In the genomic region with DNA sequence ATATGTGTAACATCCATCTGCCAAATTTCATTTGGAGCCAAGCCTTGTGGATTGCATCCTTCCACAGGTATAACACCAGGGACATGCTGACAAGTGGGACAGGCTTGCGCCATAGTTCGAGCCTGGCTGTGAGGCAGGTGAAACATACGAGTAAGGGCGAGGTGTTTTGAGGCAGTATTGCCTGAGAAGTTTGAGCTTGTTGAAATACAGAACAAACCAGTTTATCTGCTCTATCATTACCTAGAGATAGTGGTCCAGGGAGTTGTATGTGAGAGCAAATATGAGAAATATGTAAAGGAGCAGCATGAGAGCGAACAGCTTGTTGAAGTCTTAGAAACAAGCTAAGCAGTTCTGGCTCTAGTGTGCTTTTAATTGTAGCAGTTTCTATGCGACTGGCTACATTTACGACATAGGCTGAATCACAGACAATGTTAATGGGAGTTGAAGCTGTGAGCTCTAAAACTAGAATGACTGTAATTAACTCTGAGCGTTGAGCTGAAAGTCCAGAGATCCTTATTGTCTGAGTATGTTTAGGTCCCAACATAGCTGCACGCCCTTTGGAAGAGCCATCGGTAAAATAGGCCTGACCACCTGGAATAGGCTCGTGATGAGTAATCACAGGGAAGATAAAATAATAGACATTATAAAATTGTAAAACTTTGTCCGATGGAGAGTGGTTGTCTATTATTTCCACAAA, we compare ENCODE assay signal across 20 cellular contexts. TPM values are rescaled to one million over a fixed set of nuclear protein-coding genes. Genes with fewer than 3 reads are reported as not detected.
DNase-seq lines count a peak whose midpoint lies in the region; ATAC-seq and TF ChIP-seq lines count a peak whose summit lies in the region.
"Had no signal": no experiment of that assay in that cellular context is flagged by ENCODE, and none has a peak within 500 bp of the region (broad histone marks: within the 10 kb centered on the region; RNA-seq: fewer than 3 reads in every experiment).

No MANE protein-coding gene starts in this region.

- CTCF ChIA-PET in CD8-positive, alpha-beta T cell (lab: Charles Lee) = interaction anchor here (1.1 to 1.7 kb wide), 2 partner anchors 23 to 44 kb away, joined by 4 to 8 read pairs; no protein-coding TSS in a partner anchor

- peak overlapping the region; percentile 53 for H3K4me2 ChIP-seq in hepatocyte
- H3K4me2 ChIP-seq: KMS-11 had no signal

- H3K79me2 ChIP-seq in hepatocyte = no peaks in the 10 kb centered on the region

- no peaks in the 10 kb centered on the region for H3K4me1 ChIP-seq in hepatocyte (ENCODE audit: insufficient read depth)
- peaks cover 7 to 8% of the 10 kb centered on the region in 2 donors for H3K4me1 ChIP-seq in mucosa of rectum (ENCODE audit: control insufficient read depth in 2 of 2, insufficient read depth in 2 of 2, low read length in 2 of 2)
- no peaks in the 10 kb centered on the region for H3K4me1 ChIP-seq in gastroesophageal sphincter
- H3K4me1 ChIP-seq in CD8-positive, alpha-beta T cell (ENCODE audit: insufficient read depth, low read length) = no peaks in the 10 kb centered on the region

- no peaks in the 10 kb centered on the region for H4K20me1 ChIP-seq in hepatocyte (ENCODE audit: insufficient read depth, poor library complexity, severe bottlenecking)

- no peaks in the 10 kb centered on the region for H3K27me3 ChIP-seq in hepatocyte
- H3K27me3 ChIP-seq in mucosa of rectum (ENCODE audit: control insufficient read depth in 2 of 2, insufficient read depth in 2 of 2, low read length in 2 of 2) = no peaks in the 10 kb centered on the region
- no peaks in the 10 kb centered on the region for H3K27me3 ChIP-seq in gastroesophageal sphincter
- H3K27me3 ChIP-seq in CD8-positive, alpha-beta T cell (ENCODE audit: insufficient read depth, low read length) = no peaks in the 10 kb centered on the region

- H3K36me3 ChIP-seq in hepatocyte (replicated peaks; ENCODE audit: insufficient read depth, low read depth) (no peaks in the 10 kb centered on the region), mucosa of rectum (ENCODE audit: control insufficient read depth in 2 of 2, insufficient read depth in 2 of 2, low read length in 2 of 2) (peaks cover 0 to 4% of the 10 kb centered on the region in 2 donors), gastroesophageal sphincter (peaks cover 0 to 20% of the 10 kb centered on the region in 2 donors)
- no peaks in the 10 kb centered on the region for H3K36me3 ChIP-seq in CD8-positive, alpha-beta T cell (ENCODE audit: insufficient read depth, low read length)

- intact Hi-C loops in CD8-positive, alpha-beta T cell (cut with DNase I, micrococcal nuclease) = no loop called here

- H3K9me3 Mint-ChIP-seq in type B pancreatic cell = peaks cover 9% of the 10 kb centered on the region
- H3K9me3 Mint-ChIP-seq in CD8-positive, alpha-beta T cell = peaks cover 48% of the 10 kb centered on the region

- 70% methylated on average over 12 of the region's 12 CpGs for WGBS in hepatocyte (ENCODE audit: low lambda C conversion rate, missing lambda C conversion rate)
- WGBS in gastroesophageal sphincter (ENCODE audit: low coverage in 1 of 2), 2 donors = 98 to 99% methylated on average over 11 to 12 of the region's 12 CpGs

- no peaks in the 10 kb centered on the region for H3K4me1 Mint-ChIP-seq in type B pancreatic cell (ENCODE audit: unreplicated experiment)
- H3K4me1 Mint-ChIP-seq in CD8-positive, alpha-beta T cell (ENCODE audit: low read depth) = no peaks in the 10 kb centered on the region

- peaks cover 8% of the 10 kb centered on the region for H3K36me3 Mint-ChIP-seq in type B pancreatic cell
- peaks cover 77% of the 10 kb centered on the region for H3K36me3 Mint-ChIP-seq in CD8-positive, alpha-beta T cell

- DNase-seq in hepatocyte (ENCODE audit: low spot score) (peak; percentile 38), type B pancreatic cell (ENCODE audit: extremely low spot score, unreplicated experiment) (no peak), cerebellar cortex (ENCODE audit: low spot score) (no peak)
- DNase-seq in CD8-positive, alpha-beta T cell = no peak
- DNase-seq: Calu3; CD4-positive, alpha-beta T cell; DMS53; GDM1; GOT3; HCEC 1CT; IMR-90; NCI-H1105; NCI-H2029 treated with DMSO at 0.1 percent for 48 hours; NCI-H2171 treated with DMSO at 0.1 percent for 48 hours; NCI-H524 treated with DMSO at 0.1 percent for 48 hours; OCI-M1 had no signal

- TF ChIP-seq EP300 in gastroesophageal sphincter (IDR thresholded peaks at IDR 0.05) = no peak

- H3K4me3 ChIP-seq in hepatocyte (no peak overlapping the region), mucosa of rectum (ENCODE audit: low read length in 2 of 2) (peak overlapping the region; percentile 3 to 41), gastroesophageal sphincter (no peak overlapping the region)
- H3K4me3 ChIP-seq in CD8-positive, alpha-beta T cell (ENCODE audit: low read depth, low read length) = no peak overlapping the region

- ATAC-seq in gastroesophageal sphincter = no peak
- no peak for ATAC-seq in CD8-positive, alpha-beta T cell

- no peak for TF ChIP-seq POLR2A in gastroesophageal sphincter (IDR thresholded peaks at IDR 0.05)

- TF ChIP-seq CTCF in VCaP (conservative IDR thresholded peaks at IDR 0.05) (no peak), hepatocyte (IDR thresholded peaks at IDR 0.05; ENCODE audit: poor library complexity) (no peak), type B pancreatic cell (conservative IDR thresholded peaks at IDR 0.05) (no peak), gastroesophageal sphincter (IDR thresholded peaks at IDR 0.05) (no peak)
- TF ChIP-seq CTCF in CD8-positive, alpha-beta T cell (IDR thresholded peaks at IDR 0.05) = no peak

- POLR2A ChIA-PET in CD8-positive, alpha-beta T cell (lab: Charles Lee) = interaction anchor here (1.2 kb wide), 1 partner anchor 16 kb away, joined by 3 read pairs; no protein-coding TSS in a partner anchor

- H3K27ac ChIP-seq in VCaP (peak overlapping the region; percentile 33), hepatocyte (peak overlapping the region; percentile 2), mucosa of rectum (ENCODE audit: low read depth in 2 of 2, low read length in 2 of 2) (peak overlapping the region; percentile 70 to 78), gastroesophageal sphincter (no peak overlapping the region)
- no peak overlapping the region for H3K27ac ChIP-seq in CD8-positive, alpha-beta T cell (ENCODE audit: low read depth, low read length)
- H3K27ac ChIP-seq: KMS-11 had no signal

- no peaks in the 10 kb centered on the region for H3K9me2 ChIP-seq in hepatocyte (replicated peaks; ENCODE audit: insufficient read depth)

- H3K27ac Mint-ChIP-seq in type B pancreatic cell = peak overlapping the region; percentile 97
- no peak overlapping the region for H3K27ac Mint-ChIP-seq in CD8-positive, alpha-beta T cell
- H3K27ac Mint-ChIP-seq: CD4-positive, alpha-beta T cell had no signal

- no peak overlapping the region for H2AFZ ChIP-seq in hepatocyte

- peak overlapping the region in 1 of 2 donors; percentile 24 for H3K9ac ChIP-seq in mucosa of rectum (ENCODE audit: low read depth in 1 of 2, low read length in 2 of 2)
- H3K9ac ChIP-seq: KMS-11 had no signal

- H3K9me3 ChIP-seq in hepatocyte (ENCODE audit: low read depth) (no peaks in the 10 kb centered on the region), mucosa of rectum (ENCODE audit: control insufficient read depth in 2 of 2, low read length in 2 of 2) (peaks cover 2 to 4% of the 10 kb centered on the region in 2 donors), gastroesophageal sphincter (peaks cover 0 to 9% (median 0%) of the 10 kb centered on the region in 3 donors)
- H3K9me3 ChIP-seq in CD8-positive, alpha-beta T cell (ENCODE audit: low read length) = peaks cover 21% of the 10 kb centered on the region

- H3K27me3 Mint-ChIP-seq in type B pancreatic cell = no peaks in the 10 kb centered on the region
- no peaks in the 10 kb centered on the region for H3K27me3 Mint-ChIP-seq in CD8-positive, alpha-beta T cell (ENCODE audit: low read depth)
- H3K27me3 Mint-ChIP-seq: CD4-positive, alpha-beta T cell had no signal

- H3K4me3 Mint-ChIP-seq in type B pancreatic cell = peak overlapping the region; percentile 64
- no peak overlapping the region for H3K4me3 Mint-ChIP-seq in CD8-positive, alpha-beta T cell
- H3K4me3 Mint-ChIP-seq: CD4-positive, alpha-beta T cell had no signal

RNA-seq across cellular contexts. Expression of gene ZNF439, which starts 8.2 kb away (rescaled TPM):
- total RNA-seq in hepatocyte = 3.8 and 4.6 TPM in 2 replicates
- 2.3 and 2.6 TPM in 2 replicates for polyA plus RNA-seq in hepatocyte
- total RNA-seq in type B pancreatic cell (ENCODE audit: low replicate concordance) = 2.1 and 2.5 TPM in 2 replicates
- 10 to 100 TPM in 2 of 4 donors, 1 to 10 TPM in 2; 6.5 to 18.1 (median 8.5) TPM for total RNA-seq in gastroesophageal sphincter
- 1 to 10 TPM; 6.2 to 7.9 TPM for total RNA-seq in CD8-positive, alpha-beta T cell

RNA-seq across cellular contexts. Expression of gene ZNF69, which starts 30.9 kb away (rescaled TPM):
- 24.6 and 51.7 TPM in 2 replicates for total RNA-seq in hepatocyte
- polyA plus RNA-seq in hepatocyte = 13.7 and 13.8 TPM in 2 replicates
- total RNA-seq in type B pancreatic cell (ENCODE audit: low replicate concordance) = 18.6 and 20.1 TPM in 2 replicates
- total RNA-seq in gastroesophageal sphincter = 10 to 100 TPM in 2 of 4 donors, 1 to 10 TPM in 2; 3.5 to 13.6 (median 9.1) TPM
- 1 to 10 TPM; 1.7 to 2.0 TPM for total RNA-seq in CD8-positive, alpha-beta T cell

RNA-seq across cellular contexts. Expression of gene ZNF440, which starts 42.6 kb away (rescaled TPM):
- total RNA-seq in hepatocyte (13.6 and 17.0 TPM in 2 replicates), type B pancreatic cell (ENCODE audit: low replicate concordance) (20.7 and 25.5 TPM in 2 replicates), gastroesophageal sphincter (10 to 100 TPM in 1 of 4 donors, 1 to 10 TPM in 3; 4.8 to 13.2 (median 9.7) TPM)
- 1.9 and 3.0 TPM in 2 replicates for polyA plus RNA-seq in hepatocyte
- 1 to 10 TPM; 6.4 to 7.9 TPM for total RNA-seq in CD8-positive, alpha-beta T cell

RNA-seq across cellular contexts. Expression of gene ZNF491, which starts 58.4 kb away (rescaled TPM):
- total RNA-seq in hepatocyte (2.9 and 4.8 TPM in 2 replicates), type B pancreatic cell (ENCODE audit: low replicate concordance) (3.7 and 8.8 TPM in 2 replicates), gastroesophageal sphincter (1 to 10 TPM; 1.8 to 3.7 (median 3.1) TPM)
- 0.95 and 2.0 TPM in 2 replicates for polyA plus RNA-seq in hepatocyte
- total RNA-seq in CD8-positive, alpha-beta T cell = under 1 TPM; 0.43 to 0.89 TPM

Comparison
In these comparisons a context has a peak if more than half of its experiments do, and no peak if none do; other contexts are left out.
1. H3K27ac ChIP-seq: peak in VCaP (single experiment), hepatocyte (single experiment) and mucosa of rectum (2 of 2); none in gastroesophageal sphincter (0 of 4) and CD8-positive, alpha-beta T cell (single experiment).
2. H3K4me3 ChIP-seq: peak in mucosa of rectum (2 of 2); none in hepatocyte (single experiment), gastroesophageal sphincter (0 of 2) and CD8-positive, alpha-beta T cell (single experiment).